17 cellular contexts compared by ENCODE assay signal in genomic region chr2:120760446-120761135, GRCh38. TPM values are rescaled to one million over a fixed set of nuclear protein-coding genes. Genes with fewer than 3 reads are reported as not detected.
DNase-seq lines count a peak whose midpoint lies in the region; ATAC-seq, FAIRE-seq and TF ChIP-seq lines count a peak whose summit lies in the region.
"Had no signal": no experiment of that assay in that cellular context is flagged by ENCODE, and none has a peak within 500 bp of the region (broad histone marks: within the 10 kb centered on the region; RNA-seq: fewer than 3 reads in every experiment).

No MANE protein-coding gene starts in this region.

- H3K56ac ChIP-seq in IMR-90 (ENCODE audit: extremely low read depth, insufficient read depth, low read length) (no peak overlapping the region), H1 (replicated peaks; ENCODE audit: insufficient read length, low read depth, low read length) (no peak overlapping the region)

- H3K9me3 ChIP-seq in IMR-90 (ENCODE audit: control insufficient read depth, insufficient read depth, low read length) (no peaks in the 10 kb centered on the region), H1 (ENCODE audit: insufficient read depth in 2 of 2, low read depth in 1 of 2, low read length in 1 of 2) (no peaks in the 10 kb centered on the region), right lobe of liver (no peaks in the 10 kb centered on the region), spleen (no peaks in the 10 kb centered on the region)

- H4K91ac ChIP-seq in IMR-90 (ENCODE audit: insufficient read depth, low read depth, low read length) (peak overlapping the region; percentile 61; the same call in 1 of the 2 replicates), H1 (replicated peaks; ENCODE audit: insufficient read length, low read length) (no peak overlapping the region)

- H4K5ac ChIP-seq in IMR-90 (ENCODE audit: low read depth, low read length) (peak overlapping the region; percentile 56), H1 (ENCODE audit: insufficient read length, low read depth, low read length) (no peak overlapping the region)

- H4K20me1 ChIP-seq in IMR-90 (ENCODE audit: insufficient read depth, low read length), result peaks cover 41% of the 10 kb centered on the region
- H4K20me1 ChIP-seq in H1 (replicated peaks in 1 of 2; ENCODE audit: control insufficient read depth in 1 of 2, insufficient read depth in 2 of 2, low read length in 2 of 2), result peaks cover 25 to 42% of the 10 kb centered on the region in 2 experiments

- no peaks in the 10 kb centered on the region for H3K36me3 ChIP-seq in IMR-90 (ENCODE audit: control insufficient read depth, insufficient read depth, low read length)
- no peaks in the 10 kb centered on the region for H3K36me3 ChIP-seq in H1 (ENCODE audit: control insufficient read depth in 2 of 4, insufficient read depth in 4 of 4, low read length in 3 of 4)
- H3K36me3 ChIP-seq in right lobe of liver, result peaks cover 0 to 1% (median 0%) of the 10 kb centered on the region in 4 donors
- H3K36me3 ChIP-seq in spleen, result no peaks in the 10 kb centered on the region

- POLR2A ChIA-PET in IMR-90 (lab: Charles Lee; ENCODE audit: unreplicated experiment), result no interaction called here
- POLR2A ChIA-PET in H1 (lab: Charles Lee; ENCODE audit: partially characterized antibody), result interaction anchor here (0.8 kb wide), 1 partner anchor 314 kb away, joined by 3 read pairs; no protein-coding TSS in a partner anchor

- H3K18ac ChIP-seq in IMR-90 (ENCODE audit: low read depth, low read length) (peak overlapping the region; percentile 61), H1 (ENCODE audit: extremely low read depth, low read length) (no peak overlapping the region; the same call in 1 of the 2 replicates)

- H3K23ac ChIP-seq in IMR-90 (ENCODE audit: low read depth, low read length) (peak overlapping the region; percentile 19; the same call in 1 of the 2 replicates), H1 (ENCODE audit: insufficient read length) (no peak overlapping the region)

- H3K79me2 ChIP-seq in H1 (ENCODE audit: control insufficient read depth in 1 of 2, insufficient read depth in 2 of 2, low read length in 2 of 2), result peaks cover 17 to 100% of the 10 kb centered on the region in 2 experiments

- H2AFZ ChIP-seq in IMR-90 (replicated peaks; ENCODE audit: low read length, poor library complexity) (no peak overlapping the region), H1 (ENCODE audit: low read length) (no peak overlapping the region)

- no peak overlapping the region for H2BK20ac ChIP-seq in IMR-90 (ENCODE audit: low read depth, low read length)
- no peak overlapping the region for H2BK20ac ChIP-seq in H1 (ENCODE audit: low read length)

- H4K8ac ChIP-seq in IMR-90 (ENCODE audit: low read depth in 2 of 2, low read length in 2 of 2) (peak overlapping the region; percentile 31 to 40; a peak in 2 of 4 replicates), H1 (ENCODE audit: extremely low read depth, insufficient read depth, low read length) (no peak overlapping the region; the same call in 1 of the 2 replicates)

- H3K4me2 ChIP-seq in IMR-90 (ENCODE audit: low read depth, low read length) (0 out of 2 replicates have a peak overlapping the region, but pooled peaks have one; percentile 16), H1 (ENCODE audit: insufficient read depth in 1 of 2, low read depth in 2 of 2, low read length in 2 of 2) (no peak overlapping the region)
- H3K4me2 ChIP-seq: SK-N-SH had no signal

- TF ChIP-seq RAD21 in IMR-90 (IDR thresholded peaks at IDR 0.05; ENCODE audit: low read length) (no peak), H1 (IDR thresholded peaks at IDR 0.05 in 1 of 2, conservative IDR thresholded peaks at IDR 0.05 in 1 of 2; ENCODE audit: low read depth in 2 of 2, low read length in 2 of 2) (no peak)

- 0 out of 2 replicates have a peak overlapping the region, but pooled peaks have one; percentile 2 for H2BK12ac ChIP-seq in H1 (ENCODE audit: low read depth, low read length)

- TF ChIP-seq CTCF in IMR-90 (conservative IDR thresholded peaks at IDR 0.05; ENCODE audit: low read depth, low read length) (no peak), H1 (IDR thresholded peaks at IDR 0.05; ENCODE audit: control extremely low read depth in 1 of 3, insufficient read depth in 1 of 3, low read depth in 1 of 3, low read length in 3 of 3) (no peak), right lobe of liver (IDR thresholded peaks at IDR 0.05) (no peak), spleen (IDR thresholded peaks at IDR 0.05 in 8 of 11, conservative IDR thresholded peaks at IDR 0.05 in 3 of 11) (no peak)

- dilution Hi-C loops in IMR-90 (cut with HindIII; ENCODE audit: low sequenced_read_pairs, unreplicated experiment), result no loop called here

- no peak for TF ChIP-seq EP300 in H1 (IDR thresholded peaks at IDR 0.05; ENCODE audit: borderline replicate concordance in 1 of 2, low read depth in 2 of 2, low read length in 2 of 2)

- H2BK120ac ChIP-seq in IMR-90 (ENCODE audit: low read depth, low read length) (peak overlapping the region; percentile 36; the same call in 1 of the 2 replicates), H1 (replicated peaks; ENCODE audit: low read depth, low read length) (no peak overlapping the region)

- peak overlapping the region; percentile 33 for H2AK9ac ChIP-seq in IMR-90 (replicated peaks; ENCODE audit: low read depth, low read length, poor library complexity)

- peak overlapping the region; percentile 49 for H3K4ac ChIP-seq in IMR-90 (ENCODE audit: low read depth, low read length)
- H3K4ac ChIP-seq in H1 (replicated peaks; ENCODE audit: insufficient read length, low read depth, low read length), result no peak overlapping the region

- no TSS peak for BruUV-seq in IMR-90 (replicated peaks; lab: Mats Ljungman, UMichigan)

- intact Hi-C loops in IMR-90 (cut with micrococcal nuclease), result no loop called here
- intact Hi-C loops in right lobe of liver (cut with DNase I), result no loop called here
- intact Hi-C loops in spleen (cut with DNase I; ENCODE audit: low total_unique reads), result no loop called here

- H3K79me1 ChIP-seq in IMR-90 (ENCODE audit: low read depth in 1 of 2, low read length in 2 of 2), result peaks cover 16 to 87% of the 10 kb centered on the region in 2 experiments; a peak in 3 of 4 replicates
- peaks cover 52% of the 10 kb centered on the region for H3K79me1 ChIP-seq in H1 (ENCODE audit: low read depth, low read length)

- H3K27me3 ChIP-seq in IMR-90 (ENCODE audit: control insufficient read depth, insufficient read depth, low read length) (no peaks in the 10 kb centered on the region), H1 (replicated peaks in 1 of 4; ENCODE audit: control insufficient read depth in 3 of 4, extremely low read depth in 1 of 4, insufficient read depth in 3 of 4, low read length in 3 of 4) (no peaks in the 10 kb centered on the region), right lobe of liver (no peaks in the 10 kb centered on the region), spleen (replicated peaks in 1 of 7) (peaks cover 0 to 32% (median 0%) of the 10 kb centered on the region in 7 donors)

- H2BK5ac ChIP-seq in IMR-90 (ENCODE audit: low read depth, low read length, poor library complexity, severe bottlenecking), result peak overlapping the region; percentile 52
- no peak overlapping the region for H2BK5ac ChIP-seq in H1 (ENCODE audit: low read depth, low read length)

- no peak for TF ChIP-seq POLR2A in IMR-90 (IDR thresholded peaks at IDR 0.05; ENCODE audit: low read depth, low read length)
- no peak for TF ChIP-seq POLR2A in H1 (IDR thresholded peaks at IDR 0.05; ENCODE audit: control extremely low read depth in 1 of 2, low read depth in 2 of 2, low read length in 2 of 2)
- TF ChIP-seq POLR2A in right lobe of liver (IDR thresholded peaks at IDR 0.05), result no peak
- TF ChIP-seq POLR2A in spleen (IDR thresholded peaks at IDR 0.05), result no peak

- FAIRE-seq in H1 (lab: Jason Lieb, UNC), result no peak

- H3K4me1 ChIP-seq in IMR-90 (ENCODE audit: control insufficient read depth, insufficient read depth, low read length), result peaks cover 68% of the 10 kb centered on the region
- peaks cover 21 to 59% (median 43%) of the 10 kb centered on the region in 4 experiments for H3K4me1 ChIP-seq in H1 (replicated peaks in 1 of 4; ENCODE audit: control insufficient read depth in 3 of 4, insufficient read depth in 4 of 4, low read length in 3 of 4)
- H3K4me1 ChIP-seq in right lobe of liver, result no peaks in the 10 kb centered on the region
- H3K4me1 ChIP-seq in spleen, result peaks cover 0 to 45% (median 12%) of the 10 kb centered on the region in 6 donors

- no peaks in the 10 kb centered on the region for H3K23me2 ChIP-seq in H1 (ENCODE audit: low read depth, low read length)

- DNase-seq in IMR-90 (peak; percentile 38), H1 (ENCODE audit: low read depth in 1 of 2, low spot score in 2 of 2) (no peak), right lobe of liver (peak in 2 of 3 donors; percentile 27 to 37), spleen (peak; percentile 62), SW 1271 (lab: John Stamatoyannopoulos, UW) (no peak), HK-2 (ENCODE audit: unreplicated experiment) (no peak)
- DNase-seq: activated gamma-delta T cell, DMS 273 treated with DMSO at 0.1 percent for 48 hours, HCEC 1CT, Karpas-422, NCI-H1436, NCI-H446 treated with DMSO at 0.1 percent for 48 hours, SK-N-SH had no signal

- no peak overlapping the region for H3K4me3 ChIP-seq in IMR-90 (ENCODE audit: insufficient read depth, low read depth, low read length)
- no peak overlapping the region for H3K4me3 ChIP-seq in H1 (ENCODE audit: extremely low read depth in 1 of 4, insufficient read depth in 2 of 4, low read depth in 3 of 4, low read length in 4 of 4)
- no peak overlapping the region for H3K4me3 ChIP-seq in right lobe of liver
- H3K4me3 ChIP-seq in spleen, result no peak overlapping the region
- H3K4me3 ChIP-seq: skin epidermis had no signal

- H2BK15ac ChIP-seq in IMR-90 (ENCODE audit: low read depth, low read length) (0 out of 3 replicates have a peak overlapping the region, but pooled peaks have one; percentile 20), H1 (ENCODE audit: low read length) (0 out of 2 replicates have a peak overlapping the region, but pooled peaks have one; percentile 23)

- CTCF ChIA-PET in IMR-90 (lab: Yijun Ruan, JAX), result no interaction called here
- CTCF ChIA-PET in H1 (lab: Charles Lee; ENCODE audit: partially characterized antibody), result interaction anchor here (2.1 kb wide), 1 partner anchor 23 kb away, joined by 7 read pairs; no protein-coding TSS in a partner anchor

- H3K27ac ChIP-seq in IMR-90 (ENCODE audit: insufficient read depth, low read length), result peak overlapping the region; percentile 46; the same call in 1 of the 2 replicates
- H3K27ac ChIP-seq in H1 (ENCODE audit: low read depth, low read length), result no peak overlapping the region
- H3K27ac ChIP-seq in right lobe of liver, result no peak overlapping the region
- peak overlapping the region in 3 of 8 donors; percentile 75 to 76 (median 76) for H3K27ac ChIP-seq in spleen

- in situ Hi-C loops in IMR-90 (cut with MboI; ENCODE audit: low sequenced_read_pairs), result no loop called here

- H3K9ac ChIP-seq in IMR-90 (ENCODE audit: low read depth, low read length), result peak overlapping the region; percentile 37; the same call in 1 of the 2 replicates
- H3K9ac ChIP-seq in H1 (replicated peaks in 1 of 4; ENCODE audit: extremely low read depth in 1 of 4, low read depth in 3 of 4, low read length in 3 of 4), result no peak overlapping the region; a peak in 1 of 7 replicates
- H3K9ac ChIP-seq: SK-N-SH had no signal

- ATAC-seq in IMR-90 (ENCODE audit: low read depth), result no peak
- ATAC-seq in right lobe of liver, result no peak
- no peak for ATAC-seq in SK-N-SH treated with all-trans-retinoic acid at 6 μM for 48 hours
- no peak for ATAC-seq in HG02870 (IDR thresholded peaks at IDR 0.05; ENCODE audit: unreplicated experiment)
- ATAC-seq: left colon had no signal

- peaks cover 74% of the 10 kb centered on the region for H3K9me1 ChIP-seq in IMR-90 (ENCODE audit: insufficient read depth, low read length)

- H2AK5ac ChIP-seq in IMR-90 (ENCODE audit: low read depth, low read length) (peak overlapping the region; percentile 38), H1 (ENCODE audit: low read depth, low read length) (no peak overlapping the region; the same call in 1 of the 2 replicates)

- H3K14ac ChIP-seq in IMR-90 (replicated peaks; ENCODE audit: low read depth, low read length) (peak overlapping the region; percentile 66), H1 (ENCODE audit: insufficient read length) (no peak overlapping the region)

- 82% methylated on average over 3 of the region's 8 CpGs; no CpG with 5 or more reads in 1 of the 2 experiments for WGBS in IMR-90 (ENCODE audit: extremely low coverage in 2 of 2, insufficient read length in 1 of 2), 2 experiments
- WGBS in H1 (ENCODE audit: extremely low coverage in 1 of 2, insufficient coverage in 1 of 2, insufficient read length in 1 of 2, insufficient replicate concordance in 2 of 2, low coverage in 1 of 2, low lambda C conversion rate in 2 of 2, missing lambda C conversion rate in 1 of 2), 2 experiments, result 94% methylated on average over 8 of the region's 8 CpGs; no CpG with 5 or more reads in 1 of the 2 experiments
- 70% methylated on average over 5 of the region's 8 CpGs for WGBS in right lobe of liver (ENCODE audit: insufficient coverage, low coverage, low lambda C conversion rate, missing lambda C conversion rate)
- WGBS in spleen, 5 donors, result 76 to 90% (median 81%) methylated on average over 8 of the region's 8 CpGs

RNA-seq across cellular contexts. Expression of gene GLI2, which starts 24.9 kb away (rescaled TPM):
- total RNA-seq in IMR-90 (2012; rRNA removed), result 3.8 and 4.7 TPM in 2 replicates
- polyA plus RNA-seq in IMR-90 (2012; rRNA removed), result 26.0 and 31.5 TPM in 2 replicates
- polyA plus RNA-seq in IMR-90 (2012; cell fraction: cytosol; rRNA removed), result 7.6 and 16.7 TPM in 2 replicates
- 57.0 and 124 TPM in 2 replicates for polyA plus RNA-seq in IMR-90 (2012; cell fraction: nucleus; rRNA removed; ENCODE audit: low replicate concordance)
- 46.9 and 49.8 TPM in 2 replicates for total RNA-seq in H1 (2021; fragmentation: NEBNext Ultra II Directional; extraction: Animal tissue kit (Norgen Biotek cat#: 25700))
- polyA plus RNA-seq in H1 (2011; rRNA removed), result 18.4 and 28.8 TPM in 2 replicates
- polyA plus RNA-seq in H1 (2011; cell fraction: cytosol; rRNA removed), result 12.7 TPM
- 59.5 TPM for polyA plus RNA-seq in H1 (2011; cell fraction: nucleus; rRNA removed)
- 17.6 to 27.8 TPM (median 24.7 TPM) in 4 replicates for polyA plus RNA-seq in H1 (2012, experiment 1 of 2)
- polyA plus RNA-seq in H1 (2012, experiment 2 of 2), result 9.7 TPM
- polyA plus RNA-seq in H1 (2013, experiment 1 of 2), result 17.1 TPM
- polyA plus RNA-seq in H1 (2013, experiment 2 of 2), result 16.9 TPM
- 17.2 and 19.9 TPM in 2 replicates for polyA minus RNA-seq in H1 (2011; rRNA and poly(A)+ RNA removed)
- polyA minus RNA-seq in H1 (2011; cell fraction: cytosol; rRNA and poly(A)+ RNA removed), result 23.0 TPM
- 42.4 TPM for polyA minus RNA-seq in H1 (2011; cell fraction: nucleus; rRNA and poly(A)+ RNA removed)
- under 1 TPM; 0.09 to 0.73 (median 0.48) TPM for total RNA-seq in right lobe of liver
- total RNA-seq in spleen, result 10 to 100 TPM in 1 of 7 donors, 1 to 10 TPM in 5, under 1 TPM in 1; 0.51 to 10.6 (median 1.7) TPM
- polyA plus RNA-seq in spleen, result under 1 TPM; 0.22 to 0.32 (median 0.23) TPM

Comparison
In these comparisons a context has a peak if more than half of its experiments do, and no peak if none do; other contexts are left out.
1. DNase-seq: peak in IMR-90 (single experiment), right lobe of liver (2 of 3) and spleen (single experiment); none in H1 (0 of 2), SW 1271 (0 of 2) and HK-2 (single experiment).